Comparison of ENCODE assay signal across 20 cellular contexts in genomic region chr7:47643716-47644400, GRCh38.
DNase-seq lines count a peak whose midpoint lies in the region; ATAC-seq, FAIRE-seq and TF ChIP-seq lines count a peak whose summit lies in the region.
"Had no signal": no experiment of that assay in that cellular context is flagged by ENCODE, and none has a peak within 500 bp of the region (broad histone marks: within the 10 kb centered on the region; RNA-seq: fewer than 3 reads in every experiment).

No MANE protein-coding gene starts in this region.

- intact Hi-C loops in MCF 10A (cut with micrococcal nuclease) = no loop called here
- intact Hi-C loops in mammary epithelial cell (cut with micrococcal nuclease) = no loop called here
- intact Hi-C loops in activated T-helper 1 cell treated with anti-CD3 and anti-CD28 coated beads, Interleukin-12 subunit alpha, Interleukin-12 subunit beta, Interleukin-2, Interleukin-4 antibody, amounts not matched to agents 30 ng/mL and 10 ng/mL and 1 ng/mL, durations not matched to agents 14 hours and 24 hours and 36 hours (cut with micrococcal nuclease) = no loop called here

- H3K9me3 Mint-ChIP-seq in MCF 10A (ENCODE audit: unreplicated experiment) = peaks cover 9% of the 10 kb centered on the region
- H3K9me3 Mint-ChIP-seq in activated T-helper 1 cell treated with anti-CD3 and anti-CD28 coated beads, Interleukin-12 subunit alpha, Interleukin-12 subunit beta, Interleukin-2, Interleukin-4 antibody, amounts not matched to agents 30 ng/mL and 10 ng/mL and 1 ng/mL, durations not matched to agents 14 hours and 24 hours and 36 hours = peaks cover 15% of the 10 kb centered on the region

- no peaks in the 10 kb centered on the region for H3K79me2 ChIP-seq in mammary epithelial cell (ENCODE audit: insufficient read depth, low read length)

- no peak overlapping the region for H3K4me3 ChIP-seq in mammary epithelial cell (replicated peaks in 1 of 3; ENCODE audit: insufficient read depth in 1 of 3, low read depth in 2 of 3, low read length in 3 of 3)
- H3K4me3 ChIP-seq: BLaER1, GM23248, HAP-1 had no signal

- H3K4me1 ChIP-seq in mammary epithelial cell (ENCODE audit: insufficient read depth, low read length) = no peaks in the 10 kb centered on the region

- peak overlapping the region; percentile 4 for H3K27ac Mint-ChIP-seq in MCF 10A (ENCODE audit: low read depth, unreplicated experiment)
- peak overlapping the region; percentile 78 for H3K27ac Mint-ChIP-seq in activated T-helper 1 cell treated with anti-CD3 and anti-CD28 coated beads, Interleukin-12 subunit alpha, Interleukin-12 subunit beta, Interleukin-2, Interleukin-4 antibody, amounts not matched to agents 30 ng/mL and 10 ng/mL and 1 ng/mL, durations not matched to agents 14 hours and 24 hours and 36 hours
- H3K27ac Mint-ChIP-seq: CD14-positive monocyte; CD4-positive, alpha-beta memory T cell; HFFc6 had no signal

- H3K36me3 ChIP-seq in mammary epithelial cell (ENCODE audit: insufficient read depth, low read length) = no peaks in the 10 kb centered on the region
- H3K36me3 ChIP-seq: BLaER1, HAP-1 had no signal

- H3K9ac ChIP-seq in mammary epithelial cell (ENCODE audit: insufficient read depth, low read length) = no peak overlapping the region
- H3K9ac ChIP-seq: BLaER1, GM23248 had no signal

- in situ Hi-C loops in mammary epithelial cell (cut with MboI; ENCODE audit: low sequenced_read_pairs in 2 of 2) = no loop called here

- 87% methylated on average over 4 of the region's 4 CpGs for WGBS in mammary epithelial cell (ENCODE audit: low coverage, missing lambda C conversion rate)

- no peak overlapping the region for H3K4me3 Mint-ChIP-seq in MCF 10A (ENCODE audit: unreplicated experiment)
- no peak overlapping the region for H3K4me3 Mint-ChIP-seq in activated T-helper 1 cell treated with anti-CD3 and anti-CD28 coated beads, Interleukin-12 subunit alpha, Interleukin-12 subunit beta, Interleukin-2, Interleukin-4 antibody, amounts not matched to agents 30 ng/mL and 10 ng/mL and 1 ng/mL, durations not matched to agents 14 hours and 24 hours and 36 hours
- H3K4me3 Mint-ChIP-seq: CD14-positive monocyte; CD4-positive, alpha-beta memory T cell; HFFc6 had no signal

- no peaks in the 10 kb centered on the region for H3K9me3 ChIP-seq in mammary epithelial cell (replicated peaks; ENCODE audit: insufficient read depth, low read length)

- DNase-seq in MCF 10A (ENCODE audit: unreplicated experiment) (no peak), mammary epithelial cell (no peak), iris pigment epithelial cell (ENCODE audit: low read depth) (peak; percentile 78), ecto neural progenitor cell (ENCODE audit: low spot score) (no peak), COLO668 (lab: John Stamatoyannopoulos, UW; ENCODE audit: unreplicated experiment) (no peak)
- DNase-seq in activated T-helper 1 cell treated with anti-CD3 and anti-CD28 coated beads, Interleukin-12 subunit alpha, Interleukin-12 subunit beta, Interleukin-2, Interleukin-4 antibody, amounts not matched to agents 30 ng/mL and 10 ng/mL and 1 ng/mL, durations not matched to agents 14 hours and 24 hours and 36 hours (ENCODE audit: low spot score) = no peak
- DNase-seq: CD4-positive, alpha-beta memory T cell; DMS 273 treated with DMSO at 0.1 percent for 48 hours; DMS53; DND-41; EL; GM23248; HFFc6 had no signal

- no peaks in the 10 kb centered on the region for H3K36me3 Mint-ChIP-seq in MCF 10A (ENCODE audit: insufficient read depth, unreplicated experiment)
- H3K36me3 Mint-ChIP-seq in activated T-helper 1 cell treated with anti-CD3 and anti-CD28 coated beads, Interleukin-12 subunit alpha, Interleukin-12 subunit beta, Interleukin-2, Interleukin-4 antibody, amounts not matched to agents 30 ng/mL and 10 ng/mL and 1 ng/mL, durations not matched to agents 14 hours and 24 hours and 36 hours (ENCODE audit: low read depth) = no peaks in the 10 kb centered on the region
- H3K36me3 Mint-ChIP-seq: CD4-positive, alpha-beta memory T cell had no signal

- H3K27me3 ChIP-seq in mammary epithelial cell (ENCODE audit: insufficient read depth, low read length) = no peaks in the 10 kb centered on the region
- H3K27me3 ChIP-seq: BLaER1 had no signal

- POLR2A ChIA-PET in MCF 10A (lab: Yijun Ruan, JAX) = interaction anchor here (0.7 to 0.9 kb wide), 3 partner anchors 39 to 745 kb away, joined by 3 read pairs; no protein-coding TSS in a partner anchor

- BruUV-seq in MCF 10A (replicated peaks; lab: Mats Ljungman, UMichigan) (no TSS peak), mammary epithelial cell (replicated peaks; lab: Mats Ljungman, UMichigan) (no TSS peak)

- peak; percentile 62 for FAIRE-seq in G401.6 (lab: Jason Lieb, UNC)
- FAIRE-seq: GM12891 had no signal

- no peak overlapping the region for H3K27ac ChIP-seq in mammary epithelial cell (ENCODE audit: insufficient read depth, low read depth, low read length)
- H3K27ac ChIP-seq: 22Rv1, BLaER1, GM23248 had no signal

- CTCF ChIA-PET in MCF 10A (lab: Yijun Ruan, JAX) = interaction anchor here (0.6 kb wide), 2 partner anchors 11 to 112 kb away, joined by 3 read pairs; no protein-coding TSS in a partner anchor
- CTCF ChIA-PET in mammary epithelial cell (lab: Charles Lee; ENCODE audit: low non-redundant PET) = no interaction called here

- dilution Hi-C loops in mammary epithelial cell (cut with HindIII; ENCODE audit: low sequenced_read_pairs) = no loop called here

- H3K27me3 Mint-ChIP-seq in MCF 10A (ENCODE audit: insufficient read depth, unreplicated experiment) = no peaks in the 10 kb centered on the region
- no peaks in the 10 kb centered on the region for H3K27me3 Mint-ChIP-seq in activated T-helper 1 cell treated with anti-CD3 and anti-CD28 coated beads, Interleukin-12 subunit alpha, Interleukin-12 subunit beta, Interleukin-2, Interleukin-4 antibody, amounts not matched to agents 30 ng/mL and 10 ng/mL and 1 ng/mL, durations not matched to agents 14 hours and 24 hours and 36 hours (ENCODE audit: insufficient read depth)
- H3K27me3 Mint-ChIP-seq: CD4-positive, alpha-beta memory T cell had no signal

- no peak overlapping the region for H3K4me2 ChIP-seq in mammary epithelial cell (ENCODE audit: insufficient read depth, low read depth, low read length)
- H3K4me2 ChIP-seq: BLaER1 had no signal

- TF ChIP-seq CTCF in MCF 10A (IDR thresholded peaks at IDR 0.05; ENCODE audit: unreplicated experiment) (no peak), mammary epithelial cell (conservative IDR thresholded peaks at IDR 0.05 in 1 of 2, IDR thresholded peaks at IDR 0.05 in 1 of 2; ENCODE audit: extremely low read depth in 1 of 2, insufficient read depth in 1 of 2, low read depth in 1 of 2, low read length in 2 of 2) (no peak)

- H4K20me1 ChIP-seq in mammary epithelial cell (ENCODE audit: insufficient read depth, low read length) = no peaks in the 10 kb centered on the region
- H4K20me1 ChIP-seq: BLaER1 had no signal

- H3K4me1 Mint-ChIP-seq in MCF 10A (ENCODE audit: insufficient read depth, unreplicated experiment) = peaks cover 5% of the 10 kb centered on the region
- peaks cover 15% of the 10 kb centered on the region for H3K4me1 Mint-ChIP-seq in activated T-helper 1 cell treated with anti-CD3 and anti-CD28 coated beads, Interleukin-12 subunit alpha, Interleukin-12 subunit beta, Interleukin-2, Interleukin-4 antibody, amounts not matched to agents 30 ng/mL and 10 ng/mL and 1 ng/mL, durations not matched to agents 14 hours and 24 hours and 36 hours (ENCODE audit: low read depth)
- H3K4me1 Mint-ChIP-seq: CD4-positive, alpha-beta memory T cell had no signal

- no peak overlapping the region for H2AFZ ChIP-seq in mammary epithelial cell (ENCODE audit: low read depth, low read length)
- H2AFZ ChIP-seq: GM23248 had no signal

- no peak for ATAC-seq in HG02571 (IDR thresholded peaks at IDR 0.05; ENCODE audit: unreplicated experiment)
